In genomic region chr21:34242973-34243372, GRCh38 we compare ENCODE assay signal across 2 cellular contexts.
TF ChIP-seq lines count a peak whose summit lies in the region.

No MANE protein-coding gene starts in this region.

TF ChIP-seq in HCT116, 20 proteins besides CTCF, POLR2A, EP300 and RAD21 (continued from another document):
- TF ChIP-seq REST (IDR thresholded peaks at IDR 0.05; ENCODE audit: low read depth) (no peak), FOSL1 (IDR thresholded peaks at IDR 0.05; ENCODE audit: low read depth) (no peak), EZH2phosphoT487 (IDR thresholded peaks at IDR 0.05; ENCODE audit: borderline replicate concordance) (no peak), EZH2 (IDR thresholded peaks at IDR 0.05) (no peak), ZNF274 (IDR thresholded peaks at IDR 0.05; ENCODE audit: low read depth, low read length) (no peak), SP1 (IDR thresholded peaks at IDR 0.05; ENCODE audit: low read depth) (no peak), CBX3 (IDR thresholded peaks at IDR 0.05; ENCODE audit: low read depth) (no peak), YY1 (IDR thresholded peaks at IDR 0.05; ENCODE audit: extremely low read depth, insufficient replicate concordance, low read depth, low read length) (no peak), EGR1 (IDR thresholded peaks at IDR 0.05; ENCODE audit: low read depth) (no peak), TCF7L2 (IDR thresholded peaks at IDR 0.05; ENCODE audit: borderline replicate concordance, extremely low read depth, insufficient read depth, insufficient read length) (no peak), SIN3A (IDR thresholded peaks at IDR 0.05; ENCODE audit: low read depth) (no peak), ZFX (IDR thresholded peaks at IDR 0.05) (no peak), MAX (IDR thresholded peaks at IDR 0.05) (no peak)

TF ChIP-seq in H1, 55 proteins besides CTCF, POLR2A, EP300 and RAD21 (continued from another document):
- TF ChIP-seq RNF2 (IDR thresholded peaks at IDR 0.05; ENCODE audit: borderline replicate concordance, low read depth, low read length, missing control alignments, poor library complexity, severe bottlenecking) (no peak), EZH2 (IDR thresholded peaks at IDR 0.05; ENCODE audit: low read depth, low read length, severe bottlenecking) (no peak), RXRA (IDR thresholded peaks at IDR 0.05; ENCODE audit: insufficient read depth, low read depth, low read length) (no peak), TCF12 (IDR thresholded peaks at IDR 0.05; ENCODE audit: low read depth, low read length) (no peak)
